Comparison of ENCODE assay signal across 11 cellular contexts in genomic region chr12:31887109-31887811, GRCh38.
A peak's percentile ranks its signal among the peaks of the same experiment; 100 is the strongest.
DNase-seq lines count a peak whose midpoint lies in the region; ATAC-seq and TF ChIP-seq lines count a peak whose summit lies in the region.
"Had no signal": no experiment of that assay in that cellular context is flagged by ENCODE, and none has a peak within 500 bp of the region (broad histone marks: within the 10 kb centered on the region; RNA-seq: fewer than 3 reads in every experiment).

No MANE protein-coding gene starts in this region.

- intact Hi-C loops in activated CD4-positive, alpha-beta T cell treated with anti-CD3 and anti-CD28 coated beads, Interleukin-2, amount 10 ng/mL, durations not matched to agents 24 days and 14 days (cut with micrococcal nuclease): no loop called here
- intact Hi-C loops in activated CD4-positive, alpha-beta T cell treated with anti-CD3 and anti-CD28 coated beads for 36 hours (cut with DNase I, micrococcal nuclease): no loop called here

- H2AFZ ChIP-seq in Karpas-422 (ENCODE audit: low read length): no peak overlapping the region; the same call in 1 of the 2 replicates

- H3K4me3 ChIP-seq in CD8-positive, alpha-beta memory T cell (ENCODE audit: low read length): peak overlapping the region; percentile 29
- H3K4me3 ChIP-seq in Karpas-422 (ENCODE audit: low read length): no peak overlapping the region
- H3K4me3 ChIP-seq: ascending aorta had no signal

- H3K9me3 Mint-ChIP-seq in CD8-positive, alpha-beta memory T cell: peaks cover 22 to 54% (median 44%) of the 10 kb centered on the region in 5 donors
- H3K9me3 Mint-ChIP-seq in endothelial cell (ENCODE audit: unreplicated experiment): peaks cover 6% of the 10 kb centered on the region
- peaks cover 77% of the 10 kb centered on the region for H3K9me3 Mint-ChIP-seq in nephron progenitor cell
- peaks cover 32% of the 10 kb centered on the region for H3K9me3 Mint-ChIP-seq in activated CD4-positive, alpha-beta T cell treated with anti-CD3 and anti-CD28 coated beads, Interleukin-2, amount 10 ng/mL, durations not matched to agents 24 days and 14 days
- H3K9me3 Mint-ChIP-seq in activated CD4-positive, alpha-beta T cell treated with anti-CD3 and anti-CD28 coated beads for 36 hours (ENCODE audit: low read depth): peaks cover 43% of the 10 kb centered on the region

- no peaks in the 10 kb centered on the region for H3K27me3 ChIP-seq in CD8-positive, alpha-beta memory T cell (ENCODE audit: insufficient read depth, low read length, poor library complexity, severe bottlenecking)
- H3K27me3 ChIP-seq in Karpas-422 (ENCODE audit: low read length): no peaks in the 10 kb centered on the region
- H3K27me3 ChIP-seq: ascending aorta had no signal

- DNase-seq in CD8-positive, alpha-beta memory T cell: no peak
- DNase-seq in Karpas-422 (peak; percentile 41), endothelial cell (ENCODE audit: low spot score) (no peak), nephron progenitor cell (no peak), COLO829 (ENCODE audit: low spot score) (no peak)
- DNase-seq in activated CD4-positive, alpha-beta T cell treated with anti-CD3 and anti-CD28 coated beads, Interleukin-2, amount 10 ng/mL, durations not matched to agents 24 days and 14 days: no peak
- DNase-seq in activated CD4-positive, alpha-beta T cell treated with anti-CD3 and anti-CD28 coated beads for 36 hours: no peak
- DNase-seq: activated CD4-positive, alpha-beta T cell treated with anti-CD3 and anti-CD28 coated beads for 48 hours; DMS 273 treated with DMSO at 0.1 percent for 48 hours had no signal

- peak overlapping the region; percentile 25 to 78 (median 50) for H3K27ac Mint-ChIP-seq in CD8-positive, alpha-beta memory T cell
- no peak overlapping the region for H3K27ac Mint-ChIP-seq in endothelial cell (ENCODE audit: unreplicated experiment)
- H3K27ac Mint-ChIP-seq in nephron progenitor cell: no peak overlapping the region
- no peak overlapping the region for H3K27ac Mint-ChIP-seq in activated CD4-positive, alpha-beta T cell treated with anti-CD3 and anti-CD28 coated beads, Interleukin-2, amount 10 ng/mL, durations not matched to agents 24 days and 14 days
- no peak overlapping the region for H3K27ac Mint-ChIP-seq in activated CD4-positive, alpha-beta T cell treated with anti-CD3 and anti-CD28 coated beads for 36 hours

- no peaks in the 10 kb centered on the region for H3K27me3 Mint-ChIP-seq in CD8-positive, alpha-beta memory T cell
- H3K27me3 Mint-ChIP-seq in endothelial cell (ENCODE audit: unreplicated experiment): peaks cover 4% of the 10 kb centered on the region
- H3K27me3 Mint-ChIP-seq in nephron progenitor cell (ENCODE audit: low read depth, poor library complexity): no peaks in the 10 kb centered on the region
- H3K27me3 Mint-ChIP-seq in activated CD4-positive, alpha-beta T cell treated with anti-CD3 and anti-CD28 coated beads, Interleukin-2, amount 10 ng/mL, durations not matched to agents 24 days and 14 days: no peaks in the 10 kb centered on the region
- H3K27me3 Mint-ChIP-seq in activated CD4-positive, alpha-beta T cell treated with anti-CD3 and anti-CD28 coated beads for 36 hours: no peaks in the 10 kb centered on the region

- peaks cover 45% of the 10 kb centered on the region for H3K4me1 ChIP-seq in CD8-positive, alpha-beta memory T cell (ENCODE audit: insufficient read depth, low read length)
- peaks cover 14% of the 10 kb centered on the region for H3K4me1 ChIP-seq in Karpas-422 (ENCODE audit: low read length)
- H3K4me1 ChIP-seq: ascending aorta had no signal

- no peaks in the 10 kb centered on the region for H3K36me3 ChIP-seq in CD8-positive, alpha-beta memory T cell (ENCODE audit: insufficient read depth, low read length)
- H3K36me3 ChIP-seq in Karpas-422 (ENCODE audit: insufficient read depth, low read length): no peaks in the 10 kb centered on the region
- H3K36me3 ChIP-seq: ascending aorta had no signal

- no peaks in the 10 kb centered on the region for H4K20me1 ChIP-seq in Karpas-422 (ENCODE audit: insufficient read depth, low read depth, low read length)

- POLR2A ChIA-PET in CD8-positive, alpha-beta memory T cell (lab: Charles Lee): no interaction called here
- POLR2A ChIA-PET in activated CD4-positive, alpha-beta T cell treated with anti-CD3 and anti-CD28 coated beads for 36 hours (lab: Charles Lee): no interaction called here

- peak overlapping the region in 5 of 7 donors; percentile 5 to 54 (median 36) for H3K4me3 Mint-ChIP-seq in CD8-positive, alpha-beta memory T cell
- H3K4me3 Mint-ChIP-seq in endothelial cell (ENCODE audit: unreplicated experiment): peak overlapping the region; percentile 42
- H3K4me3 Mint-ChIP-seq in nephron progenitor cell: no peak overlapping the region
- no peak overlapping the region for H3K4me3 Mint-ChIP-seq in activated CD4-positive, alpha-beta T cell treated with anti-CD3 and anti-CD28 coated beads, Interleukin-2, amount 10 ng/mL, durations not matched to agents 24 days and 14 days
- H3K4me3 Mint-ChIP-seq in activated CD4-positive, alpha-beta T cell treated with anti-CD3 and anti-CD28 coated beads for 36 hours: no peak overlapping the region

- peaks cover 43 to 54% (median 51%) of the 10 kb centered on the region in 3 donors for H3K4me1 Mint-ChIP-seq in CD8-positive, alpha-beta memory T cell
- H3K4me1 Mint-ChIP-seq in endothelial cell (ENCODE audit: unreplicated experiment) (no peaks in the 10 kb centered on the region), nephron progenitor cell (no peaks in the 10 kb centered on the region)
- peaks cover 17% of the 10 kb centered on the region for H3K4me1 Mint-ChIP-seq in activated CD4-positive, alpha-beta T cell treated with anti-CD3 and anti-CD28 coated beads, Interleukin-2, amount 10 ng/mL, durations not matched to agents 24 days and 14 days
- H3K4me1 Mint-ChIP-seq in activated CD4-positive, alpha-beta T cell treated with anti-CD3 and anti-CD28 coated beads for 36 hours: peaks cover 33% of the 10 kb centered on the region

- H3K9ac ChIP-seq in Karpas-422 (ENCODE audit: low read length): peak overlapping the region; percentile 12; the same call in 1 of the 2 replicates

- TF ChIP-seq CTCF in endothelial cell (IDR thresholded peaks at IDR 0.05; ENCODE audit: unreplicated experiment): no peak
- TF ChIP-seq CTCF in nephron progenitor cell (IDR thresholded peaks at IDR 0.05): no peak

- peaks cover 9 to 46% (median 38%) of the 10 kb centered on the region in 3 donors for H3K36me3 Mint-ChIP-seq in CD8-positive, alpha-beta memory T cell
- H3K36me3 Mint-ChIP-seq in endothelial cell (ENCODE audit: low read depth, unreplicated experiment): peaks cover 23% of the 10 kb centered on the region
- peaks cover 26% of the 10 kb centered on the region for H3K36me3 Mint-ChIP-seq in nephron progenitor cell (ENCODE audit: low read depth)
- H3K36me3 Mint-ChIP-seq in activated CD4-positive, alpha-beta T cell treated with anti-CD3 and anti-CD28 coated beads, Interleukin-2, amount 10 ng/mL, durations not matched to agents 24 days and 14 days (ENCODE audit: low read depth): peaks cover 48% of the 10 kb centered on the region
- peaks cover 38% of the 10 kb centered on the region for H3K36me3 Mint-ChIP-seq in activated CD4-positive, alpha-beta T cell treated with anti-CD3 and anti-CD28 coated beads for 36 hours (ENCODE audit: low read depth)

- H3K9me2 ChIP-seq in Karpas-422 (replicated peaks; ENCODE audit: insufficient read depth, low read length): no peaks in the 10 kb centered on the region

- peaks cover 26% of the 10 kb centered on the region for H3K9me3 ChIP-seq in CD8-positive, alpha-beta memory T cell (ENCODE audit: low read length)
- no peaks in the 10 kb centered on the region; the same call in 1 of the 2 replicates for H3K9me3 ChIP-seq in Karpas-422 (ENCODE audit: low read length)
- H3K9me3 ChIP-seq: ascending aorta had no signal

- H3K27ac ChIP-seq in CD8-positive, alpha-beta memory T cell (ENCODE audit: low read depth, low read length): no peak overlapping the region
- peak overlapping the region; percentile 75 for H3K27ac ChIP-seq in Karpas-422 (ENCODE audit: low read length)
- H3K27ac ChIP-seq: ascending aorta had no signal

- H3K79me2 ChIP-seq in Karpas-422 (ENCODE audit: low read length): no peaks in the 10 kb centered on the region

- CTCF ChIA-PET in CD8-positive, alpha-beta memory T cell (lab: Charles Lee): interaction anchor here (1.6 kb wide), 1 partner anchor 158 kb away, joined by 3 read pairs; the partner anchor contains the start of gene AMN1
- CTCF ChIA-PET in activated CD4-positive, alpha-beta T cell treated with anti-CD3 and anti-CD28 coated beads for 36 hours (lab: Charles Lee): no interaction called here

- ATAC-seq in GM18517 (IDR thresholded peaks at IDR 0.05; ENCODE audit: unreplicated experiment): peak; percentile 64
- no peak for ATAC-seq in activated CD4-positive, alpha-beta T cell treated with anti-CD3 and anti-CD28 coated beads for 36 hours

- peak overlapping the region; percentile 37 for H3K4me2 ChIP-seq in Karpas-422 (ENCODE audit: low read depth, low read length, poor library complexity, severe bottlenecking)

Comparison
In these comparisons a context has a peak if more than half of its experiments do, and no peak if none do; other contexts are left out.
1. H3K27ac Mint-ChIP-seq: peak in CD8-positive, alpha-beta memory T cell (8 of 8); none in endothelial cell (single experiment), nephron progenitor cell (single experiment), activated CD4-positive, alpha-beta T cell treated with anti-CD3 and anti-CD28 coated beads, Interleukin-2, amount 10 ng/mL, durations not matched to agents 24 days and 14 days (single experiment) and activated CD4-positive, alpha-beta T cell treated with anti-CD3 and anti-CD28 coated beads for 36 hours (single experiment).
2. H3K4me3 Mint-ChIP-seq: peak in CD8-positive, alpha-beta memory T cell (5 of 7) and endothelial cell (single experiment); none in nephron progenitor cell (single experiment), activated CD4-positive, alpha-beta T cell treated with anti-CD3 and anti-CD28 coated beads, Interleukin-2, amount 10 ng/mL, durations not matched to agents 24 days and 14 days (single experiment) and activated CD4-positive, alpha-beta T cell treated with anti-CD3 and anti-CD28 coated beads for 36 hours (single experiment).